ENCODE assay signal across 1 cellular context in the genomic region with DNA sequence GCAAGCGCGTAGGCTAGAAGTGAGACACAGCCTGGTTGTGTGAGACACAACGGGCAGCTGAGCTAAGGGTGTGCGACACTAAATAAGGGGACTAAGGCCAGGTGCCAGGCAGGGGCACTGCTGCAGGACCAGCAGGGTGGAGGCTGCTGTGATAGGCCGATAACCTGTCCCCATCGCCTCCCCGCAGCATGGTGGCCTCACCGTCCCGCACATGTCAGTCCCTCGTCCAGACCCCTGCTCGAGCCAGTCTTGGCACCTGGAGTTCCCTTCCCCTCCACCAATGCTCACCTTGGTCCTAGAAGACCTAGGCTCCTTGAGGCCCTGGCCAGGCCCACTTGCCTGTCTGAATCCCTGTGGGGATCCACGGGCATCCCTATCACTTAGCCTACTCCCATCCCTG.
TF ChIP-seq lines count a peak whose summit lies in the region.

No MANE protein-coding gene starts in this region.

TF ChIP-seq in H1, 55 proteins besides CTCF, POLR2A, EP300 and RAD21:
- TF ChIP-seq YY1 (IDR thresholded peaks at IDR 0.05; ENCODE audit: low read depth, low read length) = no peak
- TF ChIP-seq CREB1 (IDR thresholded peaks at IDR 0.05) = no peak
- no peak for TF ChIP-seq PHF8 (conservative IDR thresholded peaks at IDR 0.05; ENCODE audit: low read depth, low read length)
- TF ChIP-seq JUND (IDR thresholded peaks at IDR 0.05; ENCODE audit: low read length) = no peak
- no peak for TF ChIP-seq FOSL1 (IDR thresholded peaks at IDR 0.05; ENCODE audit: insufficient read depth, low read depth, low read length)
- TF ChIP-seq POU5F1 (IDR thresholded peaks at IDR 0.05; ENCODE audit: low read depth, low read length) = no peak
- no peak for TF ChIP-seq SUZ12 (IDR thresholded peaks at IDR 0.05; ENCODE audit: low read length)
- no peak for TF ChIP-seq BRCA1 (IDR thresholded peaks at IDR 0.05; ENCODE audit: low read depth, low read length)
- no peak for TF ChIP-seq RBBP5 (IDR thresholded peaks at IDR 0.05; ENCODE audit: borderline replicate concordance, low read depth, low read length)
- no peak for TF ChIP-seq KDM4A (IDR thresholded peaks at IDR 0.05; ENCODE audit: low read depth, low read length, severe bottlenecking)
- TF ChIP-seq CHD1 (IDR thresholded peaks at IDR 0.05; ENCODE audit: low read depth, low read length) = no peak
- TF ChIP-seq HDAC6 (IDR thresholded peaks at IDR 0.05; ENCODE audit: low read depth, low read length) = no peak
- TF ChIP-seq, protein P1, sequence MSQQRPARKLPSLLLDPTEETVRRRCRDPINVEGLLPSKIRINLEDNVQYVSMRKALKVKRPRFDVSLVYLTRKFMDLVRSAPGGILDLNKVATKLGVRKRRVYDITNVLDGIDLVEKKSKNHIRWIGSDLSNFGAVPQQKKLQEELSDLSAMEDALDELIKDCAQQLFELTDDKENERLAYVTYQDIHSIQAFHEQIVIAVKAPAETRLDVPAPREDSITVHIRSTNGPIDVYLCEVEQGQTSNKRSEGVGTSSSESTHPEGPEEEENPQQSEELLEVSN (IDR thresholded peaks at IDR 0.05) = no peak
- no peak for TF ChIP-seq MAX (IDR thresholded peaks at IDR 0.05)
- TF ChIP-seq SP1 (IDR thresholded peaks at IDR 0.05; ENCODE audit: low read depth, low read length) = no peak
- TF ChIP-seq RNF2 (IDR thresholded peaks at IDR 0.05; ENCODE audit: borderline replicate concordance, low read depth, low read length, missing control alignments, poor library complexity, severe bottlenecking) = no peak
- no peak for TF ChIP-seq EZH2 (IDR thresholded peaks at IDR 0.05; ENCODE audit: low read depth, low read length, severe bottlenecking)
- no peak for TF ChIP-seq NANOG (IDR thresholded peaks at IDR 0.05; ENCODE audit: insufficient read depth, low read depth, low read length, poor library complexity, severe bottlenecking)
- TF ChIP-seq TCF12 (IDR thresholded peaks at IDR 0.05; ENCODE audit: low read depth, low read length) = no peak
